In genomic region chr1:119673171-119673940, GRCh38 we compare ENCODE assay signal across 15 cellular contexts. TPM values are rescaled to one million over a fixed set of nuclear protein-coding genes. Genes with fewer than 3 reads are reported as not detected.
DNase-seq lines count a peak whose midpoint lies in the region; ATAC-seq and TF ChIP-seq lines count a peak whose summit lies in the region.
"Had no signal": no experiment of that assay in that cellular context is flagged by ENCODE, and none has a peak within 500 bp of the region (broad histone marks: within the 10 kb centered on the region; RNA-seq: fewer than 3 reads in every experiment).

No MANE protein-coding gene starts in this region.

- H3K4me1 ChIP-seq in HCT116 (ENCODE audit: control insufficient read depth in 1 of 2, insufficient read depth in 2 of 2, low read length in 2 of 2): peaks cover 10 to 25% of the 10 kb centered on the region in 2 experiments
- peaks cover 39% of the 10 kb centered on the region for H3K4me1 ChIP-seq in osteoblast (ENCODE audit: insufficient read depth, low read length)
- H3K4me1 ChIP-seq in CD4-positive, alpha-beta memory T cell (ENCODE audit: insufficient read depth, low read length): peaks cover 8% of the 10 kb centered on the region
- peaks cover 0 to 5% (median 0%) of the 10 kb centered on the region in 4 donors for H3K4me1 ChIP-seq in sigmoid colon
- H3K4me1 ChIP-seq: BE2C, colonic mucosa had no signal

- intact Hi-C loops in HCT116 (cut with micrococcal nuclease) (loop anchor here (10.0 kb wide), 1 partner anchor 199 kb away; no protein-coding TSS in a partner anchor), Right ventricle myocardium superior (cut with DNase I) (no loop called here), sigmoid colon (cut with DNase I) (no loop called here)
- intact Hi-C loops in CD4-positive, alpha-beta memory T cell (cut with micrococcal nuclease): no loop called here

- 92 to 93% methylated on average over 4 of the region's 4 CpGs for WGBS in sigmoid colon, 2 donors

- no peaks in the 10 kb centered on the region for H3K36me3 ChIP-seq in HCT116 (ENCODE audit: control insufficient read depth in 1 of 2, insufficient read depth in 2 of 2, low read length in 2 of 2)
- H3K36me3 ChIP-seq in osteoblast (ENCODE audit: insufficient read depth, low read length): no peaks in the 10 kb centered on the region
- H3K36me3 ChIP-seq in CD4-positive, alpha-beta memory T cell (ENCODE audit: insufficient read depth, low read length): no peaks in the 10 kb centered on the region
- no peaks in the 10 kb centered on the region for H3K36me3 ChIP-seq in sigmoid colon
- H3K36me3 ChIP-seq: BE2C, colonic mucosa, pancreas, suprapubic skin had no signal

- H3K4me3 ChIP-seq in HCT116 (replicated peaks in 1 of 2; ENCODE audit: low read depth in 1 of 2, low read length in 2 of 2) (no peak overlapping the region), fibroblast of the aortic adventitia (ENCODE audit: low read depth, low read length) (no peak overlapping the region), osteoblast (ENCODE audit: insufficient read depth, low read length) (no peak overlapping the region), sigmoid colon (no peak overlapping the region)
- H3K4me3 ChIP-seq in CD4-positive, alpha-beta memory T cell (ENCODE audit: low read length in 2 of 2): no peak overlapping the region
- H3K4me3 ChIP-seq: colonic mucosa, pancreas, suprapubic skin had no signal

- H3K4me2 ChIP-seq in HCT116 (ENCODE audit: low read length) (0 out of 2 replicates have a peak overlapping the region, but pooled peaks have one; percentile 73), osteoblast (ENCODE audit: insufficient read depth, low read length) (peak overlapping the region; percentile 97)

- RAD21 ChIA-PET in HCT116 (lab: Charles Lee; ENCODE audit: low non-redundant PET in 1 of 2, low total read pairs in 2 of 2, uncharacterized antibody in 2 of 2, unreplicated experiment in 2 of 2): no interaction called here

- H3K27me3 Mint-ChIP-seq in WTC11 (ENCODE audit: low read depth): no peaks in the 10 kb centered on the region
- peaks cover 11 to 12% of the 10 kb centered on the region in 2 donors for H3K27me3 Mint-ChIP-seq in CD4-positive, alpha-beta memory T cell

- no peak for DNase-seq in HCT116 (ENCODE audit: low read depth, low spot score)
- DNase-seq in WTC11 (ENCODE audit: low spot score): no peak
- peak; percentile 10 for DNase-seq in fibroblast of the aortic adventitia (ENCODE audit: low read depth)
- peak; percentile 72 for DNase-seq in osteoblast (ENCODE audit: insufficient read length, low spot score, missing footprints)
- DNase-seq in Right ventricle myocardium superior: no peak
- DNase-seq in CD4-positive, alpha-beta memory T cell: no peak
- no peak for DNase-seq in sigmoid colon
- DNase-seq: activated CD4-positive, alpha-beta T cell treated with anti-CD3 and anti-CD28 coated beads, Interleukin-2, amount 50 U/mL, for 1 hour; activated naive CD8-positive, alpha-beta T cell treated with anti-CD3 and anti-CD28 coated beads for 36 hours; activated T-cell treated with anti-CD3 and anti-CD28 coated beads, Interleukin-2, amount 50 U/mL, for 1 hour; BE2C; colonic mucosa; pancreas had no signal

- TF ChIP-seq EP300 in sigmoid colon (IDR thresholded peaks at IDR 0.05): no peak

- H3K9me2 ChIP-seq in HCT116 (ENCODE audit: insufficient read depth): no peaks in the 10 kb centered on the region

- POLR2A ChIA-PET in HCT116 (lab: Charles Lee) (no interaction called here), WTC11 (lab: Charles Lee) (interaction anchor here (0.6 kb wide), 1 partner anchor 26 kb away, joined by 3 read pairs; no protein-coding TSS in a partner anchor)
- POLR2A ChIA-PET in CD4-positive, alpha-beta memory T cell (lab: Charles Lee; ENCODE audit: partially characterized antibody): no interaction called here

- CTCF ChIA-PET in HCT116 (lab: Charles Lee): interaction anchor here (2.9 to 4.6 kb wide), 2 partner anchors 12 to 58 kb away, joined by 53 to 69 read pairs; no protein-coding TSS in a partner anchor
- CTCF ChIA-PET in WTC11 (lab: Charles Lee): interaction anchor here (0.7 to 6.4 kb wide), 4 partner anchors 13 to 62 kb away, joined by 3 to 75 read pairs (median 52); partner anchors contain the start of gene ZNF697
- CTCF ChIA-PET in CD4-positive, alpha-beta memory T cell (lab: Charles Lee; ENCODE audit: partially characterized antibody): interaction anchor here (1.1 to 1.3 kb wide), 2 partner anchors 13 to 16 kb away, joined by 3 read pairs; no protein-coding TSS in a partner anchor

- TF ChIP-seq CTCF in HCT116 (IDR thresholded peaks at IDR 0.05 in 2 of 3, conservative IDR thresholded peaks at IDR 0.05 in 1 of 3; ENCODE audit: borderline replicate concordance in 1 of 3, insufficient read depth in 1 of 3, low read depth in 2 of 3, low read length in 2 of 3): no peak
- TF ChIP-seq CTCF in WTC11 (IDR thresholded peaks at IDR 0.05): no peak
- no peak for TF ChIP-seq CTCF in fibroblast of the aortic adventitia (IDR thresholded peaks at IDR 0.05; ENCODE audit: insufficient read depth, low read length)
- TF ChIP-seq CTCF in osteoblast (IDR thresholded peaks at IDR 0.05; ENCODE audit: extremely low read depth, low read depth, low read length): no peak
- no peak for TF ChIP-seq CTCF in sigmoid colon (IDR thresholded peaks at IDR 0.05)

- H4K20me1 ChIP-seq in HCT116 (ENCODE audit: insufficient read depth): no peaks in the 10 kb centered on the region
- no peaks in the 10 kb centered on the region for H4K20me1 ChIP-seq in osteoblast (ENCODE audit: insufficient read depth, low read length)

- H3K4me3 Mint-ChIP-seq in WTC11: no peak overlapping the region
- no peak overlapping the region for H3K4me3 Mint-ChIP-seq in CD4-positive, alpha-beta memory T cell
- H3K4me3 Mint-ChIP-seq: activated naive CD8-positive, alpha-beta T cell treated with anti-CD3 and anti-CD28 coated beads for 36 hours had no signal

- H3K27ac ChIP-seq in HCT116 (ENCODE audit: low read depth, low read length): no peak overlapping the region
- H3K27ac ChIP-seq in osteoblast (ENCODE audit: low read depth, low read length): peak overlapping the region; percentile 29
- no peak overlapping the region for H3K27ac ChIP-seq in CD4-positive, alpha-beta memory T cell (ENCODE audit: low read depth, low read length)
- H3K27ac ChIP-seq in sigmoid colon: no peak overlapping the region
- H3K27ac ChIP-seq: colonic mucosa had no signal

- BruUV-seq in HCT116 (replicated peaks; lab: Mats Ljungman, UMichigan): no TSS peak

- no peak overlapping the region for H3K9ac ChIP-seq in HCT116 (ENCODE audit: low read length)

- H3K9me3 ChIP-seq in HCT116 (ENCODE audit: control insufficient read depth in 1 of 2, insufficient read depth in 1 of 2, low read depth in 1 of 2, low read length in 2 of 2) (no peaks in the 10 kb centered on the region), osteoblast (ENCODE audit: low read depth, low read length) (no peaks in the 10 kb centered on the region), sigmoid colon (no peaks in the 10 kb centered on the region)
- no peaks in the 10 kb centered on the region for H3K9me3 ChIP-seq in CD4-positive, alpha-beta memory T cell (ENCODE audit: control insufficient read depth in 1 of 2, low read length in 2 of 2)
- H3K9me3 ChIP-seq: BE2C, colonic mucosa, pancreas, suprapubic skin had no signal

- H3K27me3 ChIP-seq in HCT116 (ENCODE audit: insufficient read depth, low read length) (no peaks in the 10 kb centered on the region), osteoblast (ENCODE audit: insufficient read depth, low read length) (no peaks in the 10 kb centered on the region), sigmoid colon (no peaks in the 10 kb centered on the region)
- H3K27me3 ChIP-seq in CD4-positive, alpha-beta memory T cell (ENCODE audit: insufficient read depth, low read length): peaks cover 5% of the 10 kb centered on the region
- H3K27me3 ChIP-seq: BE2C, colonic mucosa, pancreas, suprapubic skin had no signal

- TF ChIP-seq POLR2A in HCT116 (IDR thresholded peaks at IDR 0.05; ENCODE audit: borderline replicate concordance, extremely low read depth, insufficient read depth, insufficient read length) (no peak), sigmoid colon (IDR thresholded peaks at IDR 0.05) (no peak)

- no peak for ATAC-seq in HCT116
- no peak for ATAC-seq in WTC11
- ATAC-seq in Right ventricle myocardium superior (ENCODE audit: poor library complexity): no peak
- no peak for ATAC-seq in GM19023 (IDR thresholded peaks at IDR 0.05; ENCODE audit: unreplicated experiment)
- ATAC-seq: pancreas had no signal

- peak overlapping the region; percentile 47 for H2AFZ ChIP-seq in HCT116 (ENCODE audit: low read depth, low read length, poor library complexity, severe bottlenecking)
- no peak overlapping the region for H2AFZ ChIP-seq in osteoblast (ENCODE audit: low read length)

- H3K79me2 ChIP-seq in HCT116 (ENCODE audit: insufficient read depth, low read length): no peaks in the 10 kb centered on the region
- no peaks in the 10 kb centered on the region for H3K79me2 ChIP-seq in osteoblast (ENCODE audit: insufficient read depth, low read length)

- no peak for TF ChIP-seq RAD21 in HCT116 (IDR thresholded peaks at IDR 0.05; ENCODE audit: low read depth)

- peaks cover 38% of the 10 kb centered on the region for H3K4me1 Mint-ChIP-seq in WTC11
- H3K4me1 Mint-ChIP-seq in CD4-positive, alpha-beta memory T cell: peaks cover 0 to 6% (median 5%) of the 10 kb centered on the region in 4 donors

- H3K9me3 Mint-ChIP-seq in WTC11: 0 out of 2 replicates have a peak, but pooled peaks cover 4% of the 10 kb centered on the region
- H3K9me3 Mint-ChIP-seq in CD4-positive, alpha-beta memory T cell: peaks cover 0 to 4% (median 0%) of the 10 kb centered on the region in 8 donors
- H3K9me3 Mint-ChIP-seq: activated naive CD8-positive, alpha-beta T cell treated with anti-CD3 and anti-CD28 coated beads for 36 hours had no signal

- H3K36me3 Mint-ChIP-seq in WTC11: no peaks in the 10 kb centered on the region
- no peaks in the 10 kb centered on the region for H3K36me3 Mint-ChIP-seq in CD4-positive, alpha-beta memory T cell
- H3K36me3 Mint-ChIP-seq: activated naive CD8-positive, alpha-beta T cell treated with anti-CD3 and anti-CD28 coated beads for 36 hours had no signal

- H3K27ac Mint-ChIP-seq in WTC11: peak overlapping the region; percentile 96; the same call in 1 of the 2 replicates
- no peak overlapping the region for H3K27ac Mint-ChIP-seq in CD4-positive, alpha-beta memory T cell
- H3K27ac Mint-ChIP-seq: activated naive CD8-positive, alpha-beta T cell treated with anti-CD3 and anti-CD28 coated beads for 36 hours had no signal

RNA-seq across cellular contexts. Expression of gene ZNF697, which starts 25.3 kb away (rescaled TPM):
- total RNA-seq in HCT116 (2021; ENCODE audit: unreplicated experiment): 5.9 TPM
- polyA plus RNA-seq in HCT116 (2012): 2.1 and 2.6 TPM in 2 replicates
- total RNA-seq in WTC11 (2021): 13.9 to 18.0 TPM (median 14.2 TPM) in 3 replicates
- total RNA-seq in fibroblast of the aortic adventitia (ENCODE audit: low replicate concordance): 4.4 and 7.3 TPM in 2 replicates
- 6.5 and 8.8 TPM in 2 replicates for total RNA-seq in osteoblast
- total RNA-seq in Right ventricle myocardium superior: 9.2 TPM
- total RNA-seq in CD4-positive, alpha-beta memory T cell: under 1 TPM; 0.06 to 0.22 TPM
- polyA plus RNA-seq in CD4-positive, alpha-beta memory T cell: not detected
- 1 to 10 TPM; 2.4 to 6.6 (median 4.4) TPM for total RNA-seq in sigmoid colon
- 1 to 10 TPM in 1 of 3 donors, under 1 TPM in 2; 0.60 to 1.2 (median 0.69) TPM for polyA plus RNA-seq in sigmoid colon

RNA-seq across cellular contexts. Expression of gene PHGDH, which starts 38.4 kb away (rescaled TPM):
- total RNA-seq in HCT116 (2021; ENCODE audit: unreplicated experiment) (187 TPM), WTC11 (2021) (592 to 630 TPM (median 618 TPM) in 3 replicates), fibroblast of the aortic adventitia (ENCODE audit: low replicate concordance) (246 and 430 TPM in 2 replicates), osteoblast (184 and 189 TPM in 2 replicates), Right ventricle myocardium superior (10.5 TPM), sigmoid colon (10 to 100 TPM; 15.8 to 37.7 (median 26.0) TPM)
- polyA plus RNA-seq in HCT116 (2012): 244 and 317 TPM in 2 replicates
- 1 to 10 TPM; 1.5 to 3.1 TPM for total RNA-seq in CD4-positive, alpha-beta memory T cell
- 1 to 10 TPM; 2.7 to 2.8 TPM for polyA plus RNA-seq in CD4-positive, alpha-beta memory T cell
- polyA plus RNA-seq in sigmoid colon: 10 to 100 TPM in 1 of 3 donors, 1 to 10 TPM in 2; 3.9 to 27.1 (median 7.8) TPM

Comparison
In these comparisons a context has a peak if more than half of its experiments do, and no peak if none do; other contexts are left out.
1. DNase-seq: peak in fibroblast of the aortic adventitia (single experiment) and osteoblast (single experiment); none in HCT116 (single experiment), WTC11 (single experiment), Right ventricle myocardium superior (single experiment), CD4-positive, alpha-beta memory T cell (0 of 5) and sigmoid colon (single experiment).